13 cellular contexts compared by ENCODE assay signal in the genomic region with DNA sequence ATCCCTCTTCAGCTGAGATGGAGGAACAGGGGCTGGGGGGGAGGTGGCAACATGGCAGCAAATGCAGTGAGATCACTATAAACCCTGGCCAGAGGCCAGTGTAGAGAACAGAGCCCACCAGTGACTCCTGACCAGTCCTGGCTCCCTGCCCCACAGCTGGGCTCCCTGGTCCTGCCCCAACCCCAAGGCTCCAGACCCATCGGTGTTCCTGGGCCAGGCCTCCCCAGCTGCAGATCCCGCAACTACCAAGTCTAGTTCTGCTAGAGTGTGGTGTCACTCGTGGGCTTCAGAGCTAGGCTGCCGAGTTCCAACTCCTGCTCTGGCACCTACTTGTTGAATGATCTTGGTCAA. TPM values are rescaled to one million over a fixed set of nuclear protein-coding genes. Genes with fewer than 3 reads are reported as not detected.
DNase-seq lines count a peak whose midpoint lies in the region; ATAC-seq and TF ChIP-seq lines count a peak whose summit lies in the region.
"Had no signal": no experiment of that assay in that cellular context is flagged by ENCODE, and none has a peak within 500 bp of the region (broad histone marks: within the 10 kb centered on the region; RNA-seq: fewer than 3 reads in every experiment).

No MANE protein-coding gene starts in this region.

- H3K27me3 ChIP-seq in GM23338 (ENCODE audit: insufficient read depth): no peaks in the 10 kb centered on the region
- H3K27me3 ChIP-seq in RWPE2 (ENCODE audit: insufficient read depth, poor library complexity, severe bottlenecking): no peaks in the 10 kb centered on the region
- H3K27me3 ChIP-seq: SJSA1 had no signal

- H3K4me3 Mint-ChIP-seq in GM23338 (peak overlapping the region; percentile 16), endothelial cell (ENCODE audit: unreplicated experiment) (no peak overlapping the region)

- H3K27ac ChIP-seq in GM23338 (ENCODE audit: low read depth): peak overlapping the region; percentile 97; the same call in 1 of the 2 replicates
- H3K27ac ChIP-seq in RWPE2 (ENCODE audit: poor library complexity, severe bottlenecking): peak overlapping the region; percentile 81
- H3K27ac ChIP-seq: SJSA1 had no signal

- no peak for TF ChIP-seq CTCF in GM23338 (conservative IDR thresholded peaks at IDR 0.05; ENCODE audit: low read depth in 2 of 2)
- no peak for TF ChIP-seq CTCF in RWPE2 (IDR thresholded peaks at IDR 0.05; ENCODE audit: poor library complexity, severe bottlenecking)
- TF ChIP-seq CTCF in endothelial cell (IDR thresholded peaks at IDR 0.05; ENCODE audit: unreplicated experiment): no peak

- H3K4me1 Mint-ChIP-seq in GM23338: peaks cover 51% of the 10 kb centered on the region
- H3K4me1 Mint-ChIP-seq in endothelial cell (ENCODE audit: unreplicated experiment): peaks cover 65% of the 10 kb centered on the region

- H2AFZ ChIP-seq in GM23338: no peak overlapping the region

- peaks cover 12% of the 10 kb centered on the region; the same call in 1 of the 2 replicates for H3F3A ChIP-seq in GM23338 (replicated peaks; ENCODE audit: low read depth)

- no peak for DNase-seq in GM23338 (ENCODE audit: low spot score)
- DNase-seq in RWPE2 (ENCODE audit: low spot score): no peak
- no peak for DNase-seq in endothelial cell (ENCODE audit: low spot score)
- peak; percentile 75 for DNase-seq in pons (ENCODE audit: low spot score)
- DNase-seq in ecto neural progenitor cell (ENCODE audit: low spot score): no peak
- DNase-seq: activated CD8-positive, alpha-beta memory T cell treated with anti-CD3 and anti-CD28 coated beads, Interleukin-2, amount 50 U/mL, for 48 hours; NCI-H187 treated with DMSO at 0.1 percent for 48 hours had no signal

- peaks cover 4% of the 10 kb centered on the region; the same call in 1 of the 2 replicates for H3K79me2 ChIP-seq in GM23338 (replicated peaks; ENCODE audit: insufficient read depth)

- peaks cover 52% of the 10 kb centered on the region for H3K4me1 ChIP-seq in GM23338 (ENCODE audit: insufficient read depth)
- peaks cover 26% of the 10 kb centered on the region for H3K4me1 ChIP-seq in RWPE2 (ENCODE audit: insufficient read depth, poor library complexity, severe bottlenecking)

- ATAC-seq in GM23338: peak; percentile 18; the same call in 2 of the 3 replicates
- ATAC-seq in RWPE2 (ENCODE audit: low read depth): no peak
- no peak for ATAC-seq in HG02642 (IDR thresholded peaks at IDR 0.05; ENCODE audit: poor library complexity, unreplicated experiment)
- no peak for ATAC-seq in GM21515 (IDR thresholded peaks at IDR 0.05; ENCODE audit: unreplicated experiment)
- no peak for ATAC-seq in HG02571 (IDR thresholded peaks at IDR 0.05; ENCODE audit: unreplicated experiment)

- H3K9me3 ChIP-seq in RWPE2 (ENCODE audit: severe bottlenecking): no peaks in the 10 kb centered on the region
- H3K9me3 ChIP-seq: SJSA1 had no signal

- H4K20me1 ChIP-seq in GM23338 (replicated peaks; ENCODE audit: insufficient read depth): no peaks in the 10 kb centered on the region

- no peaks in the 10 kb centered on the region for H3K9me3 Mint-ChIP-seq in GM23338
- no peaks in the 10 kb centered on the region for H3K9me3 Mint-ChIP-seq in endothelial cell (ENCODE audit: unreplicated experiment)

- peak overlapping the region; percentile 75 for H3K4me2 ChIP-seq in GM23338

- H3K27ac Mint-ChIP-seq in GM23338: peak overlapping the region; percentile 97
- peak overlapping the region; percentile 48 for H3K27ac Mint-ChIP-seq in endothelial cell (ENCODE audit: unreplicated experiment)

- H3K36me3 ChIP-seq in GM23338 (ENCODE audit: insufficient read depth) (no peaks in the 10 kb centered on the region), RWPE2 (ENCODE audit: low read depth) (no peaks in the 10 kb centered on the region; the same call in 1 of the 2 replicates)

- H3K9me2 ChIP-seq in GM23338 (ENCODE audit: insufficient read depth): 0 out of 2 replicates have a peak, but pooled peaks cover 6% of the 10 kb centered on the region

- H3K36me3 Mint-ChIP-seq in GM23338 (ENCODE audit: low read depth) (peaks cover 52% of the 10 kb centered on the region), endothelial cell (ENCODE audit: low read depth, unreplicated experiment) (peaks cover 25% of the 10 kb centered on the region)

- H3K4me3 ChIP-seq in GM23338 (peak overlapping the region; percentile 50), RWPE2 (ENCODE audit: severe bottlenecking) (no peak overlapping the region)
- H3K4me3 ChIP-seq: SJSA1 had no signal

- H3K27me3 Mint-ChIP-seq in GM23338 (ENCODE audit: insufficient read depth, low read depth, poor library complexity) (peaks cover 5% of the 10 kb centered on the region), endothelial cell (ENCODE audit: unreplicated experiment) (peaks cover 7% of the 10 kb centered on the region)

TF ChIP-seq in GM23338, 12 proteins besides CTCF, POLR2A, EP300 and RAD21 (continues in another document):
- no peak for TF ChIP-seq EZH2phosphoT487 (IDR thresholded peaks at IDR 0.05; ENCODE audit: unreplicated experiment)
- TF ChIP-seq NANOG (IDR thresholded peaks at IDR 0.05; ENCODE audit: borderline replicate concordance): no peak
- no peak for TF ChIP-seq JUNB (IDR thresholded peaks at IDR 0.05; ENCODE audit: unreplicated experiment)
- TF ChIP-seq, protein P1, sequence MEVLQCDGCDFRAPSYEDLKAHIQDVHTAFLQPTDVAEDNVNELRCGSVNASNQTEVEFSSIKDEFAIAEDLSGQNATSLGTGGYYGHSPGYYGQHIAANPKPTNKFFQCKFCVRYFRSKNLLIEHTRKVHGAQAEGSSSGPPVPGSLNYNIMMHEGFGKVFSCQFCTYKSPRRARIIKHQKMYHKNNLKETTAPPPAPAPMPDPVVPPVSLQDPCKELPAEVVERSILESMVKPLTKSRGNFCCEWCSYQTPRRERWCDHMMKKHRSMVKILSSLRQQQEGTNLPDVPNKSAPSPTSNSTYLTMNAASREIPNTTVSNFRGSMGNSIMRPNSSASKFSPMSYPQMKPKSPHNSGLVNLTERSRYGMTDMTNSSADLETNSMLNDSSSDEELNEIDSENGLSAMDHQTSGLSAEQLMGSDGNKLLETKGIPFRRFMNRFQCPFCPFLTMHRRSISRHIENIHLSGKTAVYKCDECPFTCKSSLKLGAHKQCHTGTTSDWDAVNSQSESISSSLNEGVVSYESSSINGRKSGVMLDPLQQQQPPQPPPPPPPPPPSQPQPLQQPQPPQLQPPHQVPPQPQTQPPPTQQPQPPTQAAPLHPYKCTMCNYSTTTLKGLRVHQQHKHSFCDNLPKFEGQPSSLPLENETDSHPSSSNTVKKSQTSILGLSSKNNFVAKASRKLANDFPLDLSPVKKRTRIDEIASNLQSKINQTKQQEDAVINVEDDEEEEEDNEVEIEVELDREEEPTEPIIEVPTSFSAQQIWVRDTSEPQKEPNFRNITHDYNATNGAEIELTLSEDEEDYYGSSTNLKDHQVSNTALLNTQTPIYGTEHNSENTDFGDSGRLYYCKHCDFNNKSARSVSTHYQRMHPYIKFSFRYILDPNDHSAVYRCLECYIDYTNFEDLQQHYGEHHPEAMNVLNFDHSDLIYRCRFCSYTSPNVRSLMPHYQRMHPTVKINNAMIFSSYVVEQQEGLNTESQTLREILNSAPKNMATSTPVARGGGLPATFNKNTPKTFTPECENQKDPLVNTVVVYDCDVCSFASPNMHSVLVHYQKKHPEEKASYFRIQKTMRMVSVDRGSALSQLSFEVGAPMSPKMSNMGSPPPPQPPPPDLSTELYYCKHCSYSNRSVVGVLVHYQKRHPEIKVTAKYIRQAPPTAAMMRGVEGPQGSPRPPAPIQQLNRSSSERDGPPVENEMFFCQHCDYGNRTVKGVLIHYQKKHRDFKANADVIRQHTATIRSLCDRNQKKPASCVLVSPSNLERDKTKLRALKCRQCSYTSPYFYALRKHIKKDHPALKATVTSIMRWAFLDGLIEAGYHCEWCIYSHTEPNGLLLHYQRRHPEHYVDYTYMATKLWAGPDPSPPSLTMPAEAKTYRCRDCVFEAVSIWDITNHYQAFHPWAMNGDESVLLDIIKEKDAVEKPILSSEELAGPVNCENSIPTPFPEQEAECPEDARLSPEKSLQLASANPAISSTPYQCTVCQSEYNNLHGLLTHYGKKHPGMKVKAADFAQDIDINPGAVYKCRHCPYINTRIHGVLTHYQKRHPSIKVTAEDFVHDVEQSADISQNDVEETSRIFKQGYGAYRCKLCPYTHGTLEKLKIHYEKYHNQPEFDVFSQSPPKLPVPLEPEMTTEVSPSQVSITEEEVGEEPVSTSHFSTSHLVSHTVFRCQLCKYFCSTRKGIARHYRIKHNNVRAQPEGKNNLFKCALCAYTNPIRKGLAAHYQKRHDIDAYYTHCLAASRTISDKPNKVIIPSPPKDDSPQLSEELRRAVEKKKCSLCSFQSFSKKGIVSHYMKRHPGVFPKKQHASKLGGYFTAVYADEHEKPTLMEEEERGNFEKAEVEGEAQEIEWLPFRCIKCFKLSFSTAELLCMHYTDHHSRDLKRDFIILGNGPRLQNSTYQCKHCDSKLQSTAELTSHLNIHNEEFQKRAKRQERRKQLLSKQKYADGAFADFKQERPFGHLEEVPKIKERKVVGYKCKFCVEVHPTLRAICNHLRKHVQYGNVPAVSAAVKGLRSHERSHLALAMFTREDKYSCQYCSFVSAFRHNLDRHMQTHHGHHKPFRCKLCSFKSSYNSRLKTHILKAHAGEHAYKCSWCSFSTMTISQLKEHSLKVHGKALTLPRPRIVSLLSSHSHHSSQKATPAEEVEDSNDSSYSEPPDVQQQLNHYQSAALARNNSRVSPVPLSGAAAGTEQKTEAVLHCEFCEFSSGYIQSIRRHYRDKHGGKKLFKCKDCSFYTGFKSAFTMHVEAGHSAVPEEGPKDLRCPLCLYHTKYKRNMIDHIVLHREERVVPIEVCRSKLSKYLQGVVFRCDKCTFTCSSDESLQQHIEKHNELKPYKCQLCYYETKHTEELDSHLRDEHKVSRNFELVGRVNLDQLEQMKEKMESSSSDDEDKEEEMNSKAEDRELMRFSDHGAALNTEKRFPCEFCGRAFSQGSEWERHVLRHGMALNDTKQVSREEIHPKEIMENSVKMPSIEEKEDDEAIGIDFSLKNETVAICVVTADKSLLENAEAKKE (CRISPR knock-in tag; IDR thresholded peaks at IDR 0.05): no peak
- TF ChIP-seq POLR2AphosphoS5 (IDR thresholded peaks at IDR 0.05; ENCODE audit: low read depth): no peak
- no peak for TF ChIP-seq EZH2 (IDR thresholded peaks at IDR 0.05; ENCODE audit: low read depth, unreplicated experiment)

RNA-seq across cellular contexts. Expression of gene AKNA, which starts 16.8 kb away (rescaled TPM):
- 19.6 and 28.1 TPM in 2 replicates for total RNA-seq in GM23338 (2014; rRNA removed; shearing (Covaris generic))
- polyA plus RNA-seq in GM23338 (2016; fragmentation: Nextera tagmentation; extraction: Ambion mirVana): 9.0 and 11.2 TPM in 2 replicates
- 79.1 TPM for total RNA-seq in endothelial cell (ENCODE audit: unreplicated experiment)

RNA-seq across cellular contexts. Expression of gene ORM2, which starts 41.3 kb away (rescaled TPM):
- 0.76 TPM in 1 of 2 replicates, not detected in the other for total RNA-seq in GM23338 (2014; rRNA removed; shearing (Covaris generic))
- 0.76 and 0.90 TPM in 2 replicates for polyA plus RNA-seq in GM23338 (2016; fragmentation: Nextera tagmentation; extraction: Ambion mirVana)
- not detected for total RNA-seq in endothelial cell (ENCODE audit: unreplicated experiment)
- total RNA-seq: Daoy, posterior vena cava, SJSA1 had no signal

RNA-seq across cellular contexts. Expression of gene ORM1, which starts 48.1 kb away (rescaled TPM):
- total RNA-seq in GM23338 (2014; rRNA removed; shearing (Covaris generic)): not detected in 2 replicates
- polyA plus RNA-seq in GM23338 (2016; fragmentation: Nextera tagmentation; extraction: Ambion mirVana): not detected in 2 replicates
- not detected for total RNA-seq in endothelial cell (ENCODE audit: unreplicated experiment)
- total RNA-seq: Daoy, SJSA1 had no signal
